8 cellular contexts compared by ENCODE assay signal in the genomic region with DNA sequence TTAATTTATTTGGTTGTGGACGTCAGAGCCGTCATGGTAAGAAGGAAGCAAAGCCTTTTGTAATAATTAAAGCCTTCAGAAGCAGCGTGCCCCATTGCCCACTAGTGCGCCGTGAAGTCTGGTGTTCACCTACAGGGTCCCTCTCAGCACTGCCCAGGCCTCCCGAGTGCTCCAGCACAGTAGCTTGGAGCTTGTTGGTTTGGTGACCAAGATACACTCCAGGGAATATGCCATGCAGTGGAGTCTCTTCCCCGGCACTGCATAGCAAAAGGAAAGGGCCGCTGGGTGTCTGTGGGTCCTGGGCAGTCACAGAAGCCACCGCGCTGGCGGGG. TPM values are rescaled to one million over a fixed set of nuclear protein-coding genes. Genes with fewer than 3 reads are reported as not detected.
DNase-seq lines count a peak whose midpoint lies in the region; ATAC-seq and TF ChIP-seq lines count a peak whose summit lies in the region.

No MANE protein-coding gene starts in this region.

- peak overlapping the region; percentile 42 to 80 for H3K4me3 Mint-ChIP-seq in activated T-cell treated with anti-CD3 and anti-CD28 coated beads, Interleukin-2, amount 50 U/mL, for 72 hours

- H3K36me3 ChIP-seq in gastroesophageal sphincter, result no peaks in the 10 kb centered on the region

- H3K36me3 Mint-ChIP-seq in activated T-cell treated with anti-CD3 and anti-CD28 coated beads, Interleukin-2, amount 50 U/mL, for 72 hours (ENCODE audit: insufficient read depth in 2 of 2), result no peaks in the 10 kb centered on the region

- DNase-seq in activated T-cell treated with anti-CD3 and anti-CD28 coated beads, Interleukin-2, amount 50 U/mL, for 72 hours, result no peak
- DNase-seq in activated T-cell treated with anti-CD3 and anti-CD28 coated beads, Interleukin-2, amount 50 U/mL, for 48 hours, result no peak
- peak; percentile 74 for DNase-seq in NCI-H1092 treated with DMSO at 0.1 percent for 48 hours (lab: John Stamatoyannopoulos, UW)
- no peak for DNase-seq in stimulated activated naive CD8-positive, alpha-beta T cell treated with anti-CD3 and anti-CD28 coated beads, Interleukin-15, Interleukin-2, amounts not matched to agents 100 U/mL and 50 U/mL, for 24 hours
- no peak for DNase-seq in cerebellar nuclear complex (lab: John Stamatoyannopoulos, UW)
- DNase-seq in GM19240 (ENCODE audit: insufficient read length, low spot score), result no peak

- H3K4me3 ChIP-seq in gastroesophageal sphincter, result peak overlapping the region in 1 of 2 donors; percentile 55

- TF ChIP-seq POLR2A in gastroesophageal sphincter (IDR thresholded peaks at IDR 0.05), result no peak

- H3K27me3 Mint-ChIP-seq in activated T-cell treated with anti-CD3 and anti-CD28 coated beads, Interleukin-2, amount 50 U/mL, for 72 hours (ENCODE audit: low read depth), result peaks cover 89% of the 10 kb centered on the region

- no peak overlapping the region for H3K27ac Mint-ChIP-seq in activated T-cell treated with anti-CD3 and anti-CD28 coated beads, Interleukin-2, amount 50 U/mL, for 72 hours

- peaks cover 0 to 20% (median 8%) of the 10 kb centered on the region in 3 donors for H3K4me1 ChIP-seq in gastroesophageal sphincter

- peaks cover 54% of the 10 kb centered on the region for H3K27me3 ChIP-seq in gastroesophageal sphincter

- WGBS in gastroesophageal sphincter (ENCODE audit: low coverage in 1 of 2), 2 donors, result 43 to 71% methylated on average over 2 to 6 of the region's 11 CpGs

- TF ChIP-seq EP300 in gastroesophageal sphincter (IDR thresholded peaks at IDR 0.05), result no peak

- H3K9me3 ChIP-seq in gastroesophageal sphincter, result no peaks in the 10 kb centered on the region

- H3K4me1 Mint-ChIP-seq in activated T-cell treated with anti-CD3 and anti-CD28 coated beads, Interleukin-2, amount 50 U/mL, for 72 hours (ENCODE audit: low read depth), result peaks cover 7% of the 10 kb centered on the region

- H3K27ac ChIP-seq in gastroesophageal sphincter, result peak overlapping the region in 3 of 4 donors; percentile 45 to 72 (median 57)

- no peak for TF ChIP-seq CTCF in gastroesophageal sphincter (IDR thresholded peaks at IDR 0.05)

- H3K9me3 Mint-ChIP-seq in activated T-cell treated with anti-CD3 and anti-CD28 coated beads, Interleukin-2, amount 50 U/mL, for 72 hours, result no peaks in the 10 kb centered on the region

- ATAC-seq in activated T-cell treated with anti-CD3 and anti-CD28 coated beads, Interleukin-2, amount 50 U/mL, for 72 hours (replicated peaks in 1 of 2), result peak in 1 of 2 donors; percentile 22
- ATAC-seq in gastroesophageal sphincter, result peak; percentile 25
- peak; percentile 24 for ATAC-seq in stimulated activated naive CD8-positive, alpha-beta T cell treated with anti-CD3 and anti-CD28 coated beads, Interleukin-15, Interleukin-2, amounts not matched to agents 100 U/mL and 50 U/mL, for 24 hours
- ATAC-seq in activated CD4-positive, CD25-positive, alpha-beta regulatory T cell treated with anti-CD3 and anti-CD28 coated beads, Interleukin-2, amount 50 U/mL, for 24 hours, result no peak

RNA-seq across cellular contexts. Expression of gene SYK, which starts 0.5 kb away (rescaled TPM):
- total RNA-seq in activated T-cell treated with anti-CD3 and anti-CD28 coated beads, Interleukin-2, amount 50 U/mL, for 72 hours, result under 1 TPM; 0.19 to 0.44 TPM
- 10 to 100 TPM in 2 of 4 donors, 1 to 10 TPM in 2; 4.0 to 15.3 (median 10.4) TPM for total RNA-seq in gastroesophageal sphincter

Comparison
In these comparisons a context has a peak if more than half of its experiments do, and no peak if none do; other contexts are left out.
1. ATAC-seq: peak in gastroesophageal sphincter (single experiment) and stimulated activated naive CD8-positive, alpha-beta T cell treated with anti-CD3 and anti-CD28 coated beads, Interleukin-15, Interleukin-2, amounts not matched to agents 100 U/mL and 50 U/mL, for 24 hours (single experiment); none in activated CD4-positive, CD25-positive, alpha-beta regulatory T cell treated with anti-CD3 and anti-CD28 coated beads, Interleukin-2, amount 50 U/mL, for 24 hours (0 of 2).